In genomic region chr1:17539202-17539525, GRCh38 we compare ENCODE assay signal across 9 cellular contexts. TPM values are rescaled to one million over a fixed set of nuclear protein-coding genes. Genes with fewer than 3 reads are reported as not detected.
DNase-seq lines count a peak whose midpoint lies in the region; FAIRE-seq and TF ChIP-seq lines count a peak whose summit lies in the region.
"Had no signal": no experiment of that assay in that cellular context is flagged by ENCODE, and none has a peak within 500 bp of the region (broad histone marks: within the 10 kb centered on the region; RNA-seq: fewer than 3 reads in every experiment).

No MANE protein-coding gene starts in this region.

- TF ChIP-seq CTCF in ascending aorta (IDR thresholded peaks at IDR 0.05): no peak

- intact Hi-C loops in ascending aorta (cut with DNase I): loop anchor here (2.0 kb wide), 1 partner anchor 30 kb away; no protein-coding TSS in a partner anchor

- no peaks in the 10 kb centered on the region for H3K9me3 ChIP-seq in ascending aorta
- H3K9me3 ChIP-seq in iPS-18a (ENCODE audit: control insufficient read depth, low read depth, low read length): no peaks in the 10 kb centered on the region

- no peak for TF ChIP-seq POLR2A in GM12892 (IDR thresholded peaks at IDR 0.05; ENCODE audit: low read depth, low read length)

- H3K4me1 ChIP-seq in ascending aorta (peaks cover 9 to 37% of the 10 kb centered on the region in 2 donors), iPS-18a (ENCODE audit: control insufficient read depth, low read depth, low read length) (peaks cover 19% of the 10 kb centered on the region)

- H3K9ac ChIP-seq in iPS-18a (ENCODE audit: low read length): peak overlapping the region; percentile 54

- H3K27me3 ChIP-seq in H7 (ENCODE audit: control insufficient read depth, insufficient read depth, low read length) (no peaks in the 10 kb centered on the region; the same call in 1 of the 2 replicates), ascending aorta (no peaks in the 10 kb centered on the region), iPS-18a (ENCODE audit: control insufficient read depth, insufficient read depth, low read length) (no peaks in the 10 kb centered on the region)

- FAIRE-seq in GM12892 (lab: Jason Lieb, UNC): no peak

- no peaks in the 10 kb centered on the region; the same call in 1 of the 2 replicates for H3K36me3 ChIP-seq in H7 (replicated peaks; ENCODE audit: control insufficient read depth, insufficient read depth, low read length)
- no peaks in the 10 kb centered on the region for H3K36me3 ChIP-seq in ascending aorta
- no peaks in the 10 kb centered on the region for H3K36me3 ChIP-seq in iPS-18a (ENCODE audit: control insufficient read depth, low read depth, low read length)

- peak overlapping the region; percentile 49 for H3K4me3 ChIP-seq in H7 (ENCODE audit: insufficient read depth, low read depth, low read length)
- H3K4me3 ChIP-seq in ascending aorta: peak overlapping the region; percentile 60 to 65
- H3K4me3 ChIP-seq in iPS-18a (ENCODE audit: low read length): peak overlapping the region; percentile 52
- H3K4me3 ChIP-seq in skin epidermis: peak overlapping the region in 6 of 7 experiments; percentile 11 to 58 (median 33)

- DNase-seq in H7: no peak
- no peak for DNase-seq in ascending aorta (ENCODE audit: low spot score in 2 of 2)
- no peak for DNase-seq in GOT3 (lab: John Stamatoyannopoulos, UW)
- no peak for DNase-seq in GM03348 (ENCODE audit: low spot score)
- no peak for DNase-seq in GM12892 (ENCODE audit: insufficient read length)
- no peak for DNase-seq in activated CD4-positive, alpha-beta T cell treated with anti-CD3 and anti-CD28 coated beads, Interleukin-2, amount 50 U/mL, for 4 hours
- DNase-seq: activated CD4-positive, alpha-beta T cell treated with anti-CD3 and anti-CD28 coated beads, Interleukin-2, amount 50 U/mL, for 1 hour had no signal

- H3K27ac ChIP-seq in ascending aorta (peak overlapping the region; percentile 97 to 98), iPS-18a (ENCODE audit: low read length) (no peak overlapping the region), skin epidermis (peak overlapping the region in 15 of 21 experiments; percentile 13 to 94 (median 78))

RNA-seq across cellular contexts. Expression of gene ARHGEF10L, which starts 0.3 kb away (rescaled TPM):
- 54.8 and 76.9 TPM in 2 replicates for total RNA-seq in H7 (2014; rRNA removed; shearing (Covaris generic))
- 177 TPM for total RNA-seq in ascending aorta
- 0.59 TPM for polyA plus RNA-seq in GM12892 (2012; ENCODE audit: missing spikeins)
